22 cellular contexts compared by ENCODE assay signal in the genomic region with DNA sequence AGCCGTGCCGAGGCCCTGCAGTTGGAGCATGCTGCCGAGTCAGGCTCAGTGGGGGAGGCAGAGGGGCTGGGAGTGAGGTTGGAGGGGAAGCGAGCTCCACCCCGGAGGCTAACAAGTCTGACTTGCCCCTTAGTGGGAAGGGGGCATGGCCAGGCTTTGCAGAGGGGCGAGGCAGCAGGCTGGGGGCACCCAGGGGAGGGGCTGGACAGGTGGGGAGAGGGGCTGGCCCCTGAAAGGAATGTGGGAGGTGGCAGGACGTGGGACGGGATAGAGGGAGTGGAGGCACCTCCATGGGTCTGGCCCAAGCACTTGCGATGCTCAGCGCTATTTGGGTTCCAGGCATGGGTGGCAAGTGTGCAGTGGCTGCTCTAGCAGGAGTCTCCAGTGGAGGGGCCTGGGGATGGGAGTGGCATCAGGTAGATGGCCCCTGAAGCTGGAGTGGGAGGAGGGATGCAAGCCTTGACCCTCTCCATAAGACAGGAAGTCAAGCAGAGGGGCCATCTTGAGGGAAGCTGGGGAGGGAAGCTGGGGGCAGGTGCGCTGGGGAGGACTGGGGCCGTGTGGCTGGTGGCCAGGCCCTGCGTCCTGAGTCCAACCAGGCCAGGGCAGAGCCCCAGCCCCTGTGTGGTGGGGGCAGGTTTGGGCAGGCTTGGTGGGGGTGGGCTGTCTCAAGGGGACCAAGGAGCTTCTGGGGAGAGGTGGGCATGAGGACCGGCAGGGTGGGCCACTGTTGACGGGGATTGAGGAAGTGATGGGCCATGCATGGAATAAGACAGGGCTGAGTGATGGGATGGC. TPM values are rescaled to one million over a fixed set of nuclear protein-coding genes. Genes with fewer than 3 reads are reported as not detected.
DNase-seq lines count a peak whose midpoint lies in the region; ATAC-seq and TF ChIP-seq lines count a peak whose summit lies in the region.
"Had no signal": no experiment of that assay in that cellular context is flagged by ENCODE, and none has a peak within 500 bp of the region (broad histone marks: within the 10 kb centered on the region; RNA-seq: fewer than 3 reads in every experiment).

No MANE protein-coding gene starts in this region.

- H3K79me2 ChIP-seq in neural progenitor cell (ENCODE audit: low read depth), result peaks cover 17% of the 10 kb centered on the region

- no peak overlapping the region for H3K4me2 ChIP-seq in neural progenitor cell

- POLR2A ChIA-PET in activated CD8-positive, alpha-beta T cell treated with anti-CD3 and anti-CD28 coated beads, Interleukin-2, amount 10 ng/mL, durations not matched to agents 7 days and 5 days (lab: Charles Lee), result interaction anchor here (4.1 kb wide), 1 partner anchor 30 kb away, joined by 16 read pairs; the partner anchor contains the start of genes BAG5 and COA8

- no peak for DNase-seq in T-helper 2 cell treated with Interferon-gamma antibody and Interleukin-4, amounts not matched to agents 5 μg/mL and 100 μg/mL, for 36 hours (ENCODE audit: low spot score)
- DNase-seq in T-helper 2 cell, result no peak
- DNase-seq in CD4-positive, CD25-positive, alpha-beta regulatory T cell, result no peak
- DNase-seq in activated CD8-positive, alpha-beta T cell treated with anti-CD3 and anti-CD28 coated beads, Interleukin-2, amount 10 ng/mL, durations not matched to agents 7 days and 5 days, result no peak
- DNase-seq in neural progenitor cell (ENCODE audit: low spot score), result no peak
- no peak for DNase-seq in SKM-1 (lab: John Stamatoyannopoulos, UW; ENCODE audit: unreplicated experiment)
- no peak for DNase-seq in GM19240 (ENCODE audit: insufficient read length, low spot score)
- DNase-seq: adrenal gland; DMS 273 treated with DMSO at 0.1 percent for 48 hours; erythroblast; KG1; left ventricle myocardium inferior; NCI-H1048; NCI-H2029; NCI-H446; Right ventricle myocardium superior; stimulated activated CD4-positive, alpha-beta T cell treated with anti-CD3 and anti-CD28 coated beads, Interleukin-4, amount 100 ng/mL, for 1 hour had no signal

- ATAC-seq in CD4-positive, CD25-positive, alpha-beta regulatory T cell (ENCODE audit: low read depth in 2 of 2), result no peak
- no peak for ATAC-seq in activated CD8-positive, alpha-beta T cell treated with anti-CD3 and anti-CD28 coated beads, Interleukin-2, amount 10 ng/mL, durations not matched to agents 7 days and 5 days
- ATAC-seq in GM21526 (IDR thresholded peaks at IDR 0.05; ENCODE audit: low FRiP score, unreplicated experiment), result no peak
- ATAC-seq: mucosa of descending colon, pancreas had no signal

- H3K27ac Mint-ChIP-seq in T-helper 2 cell treated with Interferon-gamma antibody and Interleukin-4, amounts not matched to agents 5 μg/mL and 100 μg/mL, for 36 hours, result no peak overlapping the region
- H3K27ac Mint-ChIP-seq in CD4-positive, CD25-positive, alpha-beta regulatory T cell, result peak overlapping the region in 1 of 3 donors; percentile 94
- peak overlapping the region; percentile 61 for H3K27ac Mint-ChIP-seq in activated CD8-positive, alpha-beta T cell treated with anti-CD3 and anti-CD28 coated beads, Interleukin-2, amount 10 ng/mL, durations not matched to agents 7 days and 5 days
- H3K27ac Mint-ChIP-seq in neural progenitor cell, result no peak overlapping the region

- peaks cover 3% of the 10 kb centered on the region for H3K36me3 Mint-ChIP-seq in T-helper 2 cell treated with Interferon-gamma antibody and Interleukin-4, amounts not matched to agents 5 μg/mL and 100 μg/mL, for 36 hours (ENCODE audit: low read depth)
- no peaks in the 10 kb centered on the region for H3K36me3 Mint-ChIP-seq in CD4-positive, CD25-positive, alpha-beta regulatory T cell
- peaks cover 3% of the 10 kb centered on the region for H3K36me3 Mint-ChIP-seq in activated CD8-positive, alpha-beta T cell treated with anti-CD3 and anti-CD28 coated beads, Interleukin-2, amount 10 ng/mL, durations not matched to agents 7 days and 5 days (ENCODE audit: low read depth)
- H3K36me3 Mint-ChIP-seq in neural progenitor cell, result no peaks in the 10 kb centered on the region

- no peaks in the 10 kb centered on the region for H3K36me3 ChIP-seq in CD4-positive, CD25-positive, alpha-beta regulatory T cell (ENCODE audit: control insufficient read depth, insufficient read depth, low read length)
- H3K36me3 ChIP-seq in neural progenitor cell, result no peaks in the 10 kb centered on the region
- H3K36me3 ChIP-seq: adrenal gland, pancreas had no signal

- peak overlapping the region; percentile 8 for H3K4me3 Mint-ChIP-seq in T-helper 2 cell treated with Interferon-gamma antibody and Interleukin-4, amounts not matched to agents 5 μg/mL and 100 μg/mL, for 36 hours
- peak overlapping the region in 3 of 4 donors; percentile 4 to 91 (median 54) for H3K4me3 Mint-ChIP-seq in CD4-positive, CD25-positive, alpha-beta regulatory T cell
- H3K4me3 Mint-ChIP-seq in activated CD8-positive, alpha-beta T cell treated with anti-CD3 and anti-CD28 coated beads, Interleukin-2, amount 10 ng/mL, durations not matched to agents 7 days and 5 days, result no peak overlapping the region
- peak overlapping the region; percentile 68 for H3K4me3 Mint-ChIP-seq in neural progenitor cell

- H4K20me1 ChIP-seq in neural progenitor cell (ENCODE audit: low read depth), result peaks cover 28% of the 10 kb centered on the region

- peaks cover 2% of the 10 kb centered on the region for H3K27me3 Mint-ChIP-seq in T-helper 2 cell treated with Interferon-gamma antibody and Interleukin-4, amounts not matched to agents 5 μg/mL and 100 μg/mL, for 36 hours (ENCODE audit: low read depth)
- peaks cover 4% of the 10 kb centered on the region for H3K27me3 Mint-ChIP-seq in CD4-positive, CD25-positive, alpha-beta regulatory T cell
- H3K27me3 Mint-ChIP-seq in activated CD8-positive, alpha-beta T cell treated with anti-CD3 and anti-CD28 coated beads, Interleukin-2, amount 10 ng/mL, durations not matched to agents 7 days and 5 days (ENCODE audit: low read depth), result no peaks in the 10 kb centered on the region
- peaks cover 4% of the 10 kb centered on the region for H3K27me3 Mint-ChIP-seq in neural progenitor cell (ENCODE audit: insufficient read depth, low read depth)

- peaks cover 13% of the 10 kb centered on the region for H3K4me1 Mint-ChIP-seq in T-helper 2 cell treated with Interferon-gamma antibody and Interleukin-4, amounts not matched to agents 5 μg/mL and 100 μg/mL, for 36 hours (ENCODE audit: low read depth)
- H3K4me1 Mint-ChIP-seq in CD4-positive, CD25-positive, alpha-beta regulatory T cell, result peaks cover 0 to 42% (median 14%) of the 10 kb centered on the region in 4 donors
- H3K4me1 Mint-ChIP-seq in activated CD8-positive, alpha-beta T cell treated with anti-CD3 and anti-CD28 coated beads, Interleukin-2, amount 10 ng/mL, durations not matched to agents 7 days and 5 days (ENCODE audit: low read depth), result peaks cover 38% of the 10 kb centered on the region
- peaks cover 24% of the 10 kb centered on the region for H3K4me1 Mint-ChIP-seq in neural progenitor cell

- no peaks in the 10 kb centered on the region for H3K9me3 Mint-ChIP-seq in T-helper 2 cell treated with Interferon-gamma antibody and Interleukin-4, amounts not matched to agents 5 μg/mL and 100 μg/mL, for 36 hours
- peaks cover 0 to 3% (median 0%) of the 10 kb centered on the region in 7 donors for H3K9me3 Mint-ChIP-seq in CD4-positive, CD25-positive, alpha-beta regulatory T cell
- no peaks in the 10 kb centered on the region for H3K9me3 Mint-ChIP-seq in activated CD8-positive, alpha-beta T cell treated with anti-CD3 and anti-CD28 coated beads, Interleukin-2, amount 10 ng/mL, durations not matched to agents 7 days and 5 days (ENCODE audit: insufficient read depth)
- no peaks in the 10 kb centered on the region for H3K9me3 Mint-ChIP-seq in neural progenitor cell

- no peaks in the 10 kb centered on the region for H3K27me3 ChIP-seq in CD4-positive, CD25-positive, alpha-beta regulatory T cell (ENCODE audit: control insufficient read depth, insufficient read depth, low read length)
- no peaks in the 10 kb centered on the region for H3K27me3 ChIP-seq in neural progenitor cell
- H3K27me3 ChIP-seq: adrenal gland, pancreas had no signal

- TF ChIP-seq CTCF in neural progenitor cell (IDR thresholded peaks at IDR 0.05), result no peak

- H3K4me1 ChIP-seq in CD4-positive, CD25-positive, alpha-beta regulatory T cell (ENCODE audit: control insufficient read depth, insufficient read depth, low read length, poor library complexity, severe bottlenecking), result peaks cover 29% of the 10 kb centered on the region
- peaks cover 13% of the 10 kb centered on the region for H3K4me1 ChIP-seq in neural progenitor cell

- no peak overlapping the region for H3K4me3 ChIP-seq in CD4-positive, CD25-positive, alpha-beta regulatory T cell (ENCODE audit: low read depth, low read length)
- no peak overlapping the region for H3K4me3 ChIP-seq in neural progenitor cell
- H3K4me3 ChIP-seq: adrenal gland, left ventricle myocardium inferior, mucosa of descending colon, pancreas, skin epidermis had no signal

- no peaks in the 10 kb centered on the region for H3K9me3 ChIP-seq in CD4-positive, CD25-positive, alpha-beta regulatory T cell (ENCODE audit: control insufficient read depth in 2 of 2, low read length in 2 of 2)
- no peaks in the 10 kb centered on the region for H3K9me3 ChIP-seq in neural progenitor cell (ENCODE audit: low read depth)
- H3K9me3 ChIP-seq: adrenal gland, left ventricle myocardium inferior, mucosa of descending colon, pancreas had no signal

- CTCF ChIA-PET in activated CD8-positive, alpha-beta T cell treated with anti-CD3 and anti-CD28 coated beads, Interleukin-2, amount 10 ng/mL, durations not matched to agents 7 days and 5 days (lab: Charles Lee), result no interaction called here

- H2AFZ ChIP-seq in neural progenitor cell (replicated peaks), result no peak overlapping the region

- no peaks in the 10 kb centered on the region for H3F3A ChIP-seq in neural progenitor cell (ENCODE audit: low read depth)

- H3K9ac ChIP-seq in neural progenitor cell, result no peak overlapping the region

- no peak overlapping the region for H3K27ac ChIP-seq in CD4-positive, CD25-positive, alpha-beta regulatory T cell (ENCODE audit: insufficient read depth, low read length, poor library complexity, severe bottlenecking)
- H3K27ac ChIP-seq in neural progenitor cell, result no peak overlapping the region
- H3K27ac ChIP-seq: 22Rv1, left ventricle myocardium inferior, pancreas, skin epidermis had no signal

RNA-seq across cellular contexts. Expression of gene TRMT61A, which starts 2.6 kb away (rescaled TPM):
- 9.7 TPM for total RNA-seq in CD4-positive, CD25-positive, alpha-beta regulatory T cell
- polyA plus RNA-seq in CD4-positive, CD25-positive, alpha-beta regulatory T cell, result 1 to 10 TPM; 3.7 to 7.5 (median 6.1) TPM
- total RNA-seq in activated CD8-positive, alpha-beta T cell treated with anti-CD3 and anti-CD28 coated beads, Interleukin-2, amount 10 ng/mL, durations not matched to agents 7 days and 5 days, result 1 to 10 TPM; 8.5 to 8.8 TPM
- 1.2 and 5.6 TPM in 2 replicates for total RNA-seq in neural progenitor cell (ENCODE audit: low replicate concordance)

RNA-seq across cellular contexts. Expression of gene CKB, which starts 9.0 kb away (rescaled TPM):
- 5.8 TPM for total RNA-seq in CD4-positive, CD25-positive, alpha-beta regulatory T cell
- polyA plus RNA-seq in CD4-positive, CD25-positive, alpha-beta regulatory T cell, result 1 to 10 TPM in 3 of 4 donors, not detected in 1; 1.4 to 1.7 (median 1.7) TPM
- total RNA-seq in activated CD8-positive, alpha-beta T cell treated with anti-CD3 and anti-CD28 coated beads, Interleukin-2, amount 10 ng/mL, durations not matched to agents 7 days and 5 days, result 1 to 10 TPM; 2.2 to 2.7 TPM
- 54.2 and 173 TPM in 2 replicates for total RNA-seq in neural progenitor cell (ENCODE audit: low replicate concordance)

RNA-seq across cellular contexts. Expression of gene BAG5, which starts 30.8 kb away (rescaled TPM):
- 31.8 TPM for total RNA-seq in CD4-positive, CD25-positive, alpha-beta regulatory T cell
- 10 to 100 TPM; 33.4 to 42.4 (median 39.9) TPM for polyA plus RNA-seq in CD4-positive, CD25-positive, alpha-beta regulatory T cell
- total RNA-seq in activated CD8-positive, alpha-beta T cell treated with anti-CD3 and anti-CD28 coated beads, Interleukin-2, amount 10 ng/mL, durations not matched to agents 7 days and 5 days, result 10 to 100 TPM; 31.1 to 33.2 TPM
- total RNA-seq in neural progenitor cell (ENCODE audit: low replicate concordance), result 19.4 and 59.9 TPM in 2 replicates

RNA-seq across cellular contexts. Expression of gene COA8, which starts 31.1 kb away (rescaled TPM):
- 15.1 TPM for total RNA-seq in CD4-positive, CD25-positive, alpha-beta regulatory T cell
- 10 to 100 TPM; 32.3 to 55.0 (median 49.6) TPM for polyA plus RNA-seq in CD4-positive, CD25-positive, alpha-beta regulatory T cell
- total RNA-seq in activated CD8-positive, alpha-beta T cell treated with anti-CD3 and anti-CD28 coated beads, Interleukin-2, amount 10 ng/mL, durations not matched to agents 7 days and 5 days, result 10 to 100 TPM; 28.3 to 34.3 TPM
- total RNA-seq in neural progenitor cell (ENCODE audit: low replicate concordance), result 38.6 and 72.3 TPM in 2 replicates
